Comparison of ENCODE assay signal across 15 cellular contexts in the genomic region with DNA sequence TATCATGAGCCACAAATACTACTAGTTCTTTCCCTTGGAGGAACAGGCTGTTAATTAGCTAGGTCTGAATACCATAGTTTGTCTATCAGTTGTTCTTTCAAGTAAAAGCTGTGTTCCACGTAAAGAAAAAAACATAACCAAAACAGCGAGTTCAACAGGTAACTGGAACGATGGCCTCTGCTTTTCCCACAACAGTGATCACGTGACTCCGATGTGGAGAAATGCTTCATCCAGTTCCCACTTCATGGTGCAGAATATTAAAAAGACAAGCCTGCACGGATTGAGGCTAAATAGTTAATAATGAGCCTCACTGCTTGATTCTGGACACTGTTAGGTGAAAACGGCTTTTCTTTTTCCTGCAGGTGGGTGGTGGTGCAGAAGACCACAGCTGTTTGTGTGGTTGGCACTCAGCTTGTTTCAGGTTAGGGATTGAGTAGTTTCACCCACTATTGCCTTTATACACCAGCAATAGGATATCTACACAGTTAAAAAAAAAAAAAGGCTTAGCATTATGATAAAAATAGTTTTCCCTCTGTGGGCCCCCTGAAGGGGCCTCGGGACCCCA.
DNase-seq lines count a peak whose midpoint lies in the region; ATAC-seq, FAIRE-seq and TF ChIP-seq lines count a peak whose summit lies in the region.
"Had no signal": no experiment of that assay in that cellular context is flagged by ENCODE, and none has a peak within 500 bp of the region (broad histone marks: within the 10 kb centered on the region; RNA-seq: fewer than 3 reads in every experiment).

No MANE protein-coding gene starts in this region.

- TF ChIP-seq EP300 in HepG2 (IDR thresholded peaks at IDR 0.05; ENCODE audit: low read depth in 2 of 2, low read length in 2 of 2) (no peak), HepG2 (CRISPR knock-in tag; IDR thresholded peaks at IDR 0.05; ENCODE audit: borderline replicate concordance) (no peak), K562 (IDR thresholded peaks at IDR 0.05; ENCODE audit: low read length) (no peak)

- peaks cover 33% of the 10 kb centered on the region for H3K4me1 Mint-ChIP-seq in neural progenitor cell
- no peaks in the 10 kb centered on the region for H3K4me1 Mint-ChIP-seq in activated CD4-positive, alpha-beta T cell treated with anti-CD3 and anti-CD28 coated beads, Interleukin-2, amount 10 ng/mL, durations not matched to agents 7 days and 5 days
- H3K4me1 Mint-ChIP-seq: CD4-positive, CD25-positive, alpha-beta regulatory T cell; IgD-negative memory B cell had no signal

- H3K4me3 ChIP-seq in HepG2 (replicated peaks in 1 of 3; ENCODE audit: insufficient read depth in 1 of 3, low read depth in 2 of 3, low read length in 3 of 3) (0 out of 6 replicates have a peak overlapping the region, but pooled peaks of 1 of the 3 experiments have one; percentile 5), right lobe of liver (no peak overlapping the region), K562 (no peak overlapping the region), neural progenitor cell (no peak overlapping the region)
- H3K4me3 ChIP-seq: GM23248 had no signal

- POLR2A ChIA-PET in HepG2 (lab: Yijun Ruan, JAX) (interaction anchor here (1.1 kb wide), 1 partner anchor 70 kb away, joined by 4 read pairs; no protein-coding TSS in a partner anchor), K562 (lab: Yijun Ruan, JAX) (interaction anchor here (0.6 to 1.3 kb wide), 2 partner anchors 22 to 82 kb away, joined by 3 to 4 read pairs; no protein-coding TSS in a partner anchor)
- POLR2A ChIA-PET in activated CD4-positive, alpha-beta T cell treated with anti-CD3 and anti-CD28 coated beads, Interleukin-2, amount 10 ng/mL, durations not matched to agents 7 days and 5 days (lab: Charles Lee): no interaction called here

- CTCF ChIA-PET in HepG2 (lab: Yijun Ruan, JAX; ENCODE audit: low intra/inter-chr PET ratio, low total read pairs): no interaction called here
- CTCF ChIA-PET in K562 (lab: Yijun Ruan, JAX; ENCODE audit: low intra/inter-chr PET ratio): no interaction called here
- CTCF ChIA-PET in activated CD4-positive, alpha-beta T cell treated with anti-CD3 and anti-CD28 coated beads, Interleukin-2, amount 10 ng/mL, durations not matched to agents 7 days and 5 days (lab: Charles Lee): no interaction called here

- H4K20me1 ChIP-seq in HepG2 (ENCODE audit: insufficient read depth, low read length) (no peaks in the 10 kb centered on the region), K562 (replicated peaks; ENCODE audit: control insufficient read depth, insufficient read depth, low read length) (peaks cover 6% of the 10 kb centered on the region), neural progenitor cell (ENCODE audit: low read depth) (no peaks in the 10 kb centered on the region)

- H3K36me3 Mint-ChIP-seq in neural progenitor cell: no peaks in the 10 kb centered on the region
- H3K36me3 Mint-ChIP-seq in activated CD4-positive, alpha-beta T cell treated with anti-CD3 and anti-CD28 coated beads, Interleukin-2, amount 10 ng/mL, durations not matched to agents 7 days and 5 days (ENCODE audit: low read depth): no peaks in the 10 kb centered on the region
- H3K36me3 Mint-ChIP-seq: CD4-positive, CD25-positive, alpha-beta regulatory T cell; IgD-negative memory B cell had no signal

- no peak for TF ChIP-seq CTCF in HepG2 (CRISPR knock-in tag; IDR thresholded peaks at IDR 0.05)
- no peak for TF ChIP-seq CTCF in right lobe of liver (IDR thresholded peaks at IDR 0.05)
- no peak for TF ChIP-seq CTCF in K562 (IDR thresholded peaks at IDR 0.05 in 2 of 3, conservative IDR thresholded peaks at IDR 0.05 in 1 of 3; ENCODE audit: insufficient read depth in 2 of 3, low read depth in 1 of 3, low read length in 3 of 3)
- TF ChIP-seq CTCF in neural progenitor cell (IDR thresholded peaks at IDR 0.05): no peak

- H2AFZ ChIP-seq in HepG2 (ENCODE audit: low read length) (no peak overlapping the region), K562 (ENCODE audit: low read depth, low read length) (no peak overlapping the region), neural progenitor cell (replicated peaks) (no peak overlapping the region)
- H2AFZ ChIP-seq: GM23248 had no signal

- H3K27me3 ChIP-seq in HepG2 (ENCODE audit: control insufficient read depth in 1 of 2, insufficient read depth in 2 of 2, low read length in 2 of 2): peaks cover 2 to 10% of the 10 kb centered on the region in 2 experiments; a peak in 3 of 5 replicates
- no peaks in the 10 kb centered on the region for H3K27me3 ChIP-seq in right lobe of liver
- peaks cover 41 to 51% of the 10 kb centered on the region in 2 experiments for H3K27me3 ChIP-seq in K562 (ENCODE audit: control insufficient read depth in 2 of 2, insufficient read depth in 2 of 2, low read length in 2 of 2)
- no peaks in the 10 kb centered on the region for H3K27me3 ChIP-seq in neural progenitor cell

- BruUV-seq in HepG2 (replicated peaks; lab: Mats Ljungman, UMichigan): no TSS peak
- BruUV-seq in K562 (replicated peaks; lab: Mats Ljungman, UMichigan): no TSS peak

- peak; percentile 8 for FAIRE-seq in HepG2 (lab: Jason Lieb, UNC)
- no peak for FAIRE-seq in K562 (lab: Jason Lieb, UNC)
- FAIRE-seq: H54 had no signal

- H3K79me2 ChIP-seq in HepG2 (ENCODE audit: insufficient read depth, low read length): no peaks in the 10 kb centered on the region
- H3K79me2 ChIP-seq in K562 (ENCODE audit: control insufficient read depth, insufficient read depth, low read length): no peaks in the 10 kb centered on the region
- H3K79me2 ChIP-seq in neural progenitor cell (ENCODE audit: low read depth): no peaks in the 10 kb centered on the region

- WGBS in HepG2 (ENCODE audit: low lambda C conversion rate): 48% methylated on average over 8 of the region's 8 CpGs
- WGBS in right lobe of liver (ENCODE audit: insufficient coverage, low coverage, low lambda C conversion rate, missing lambda C conversion rate): 60% methylated on average over 8 of the region's 8 CpGs
- 0% methylated on average over 8 of the region's 8 CpGs for WGBS in K562 (ENCODE audit: insufficient coverage, low coverage, missing lambda C conversion rate)

- H3K27ac Mint-ChIP-seq in neural progenitor cell: peak overlapping the region; percentile 14
- H3K27ac Mint-ChIP-seq in activated CD4-positive, alpha-beta T cell treated with anti-CD3 and anti-CD28 coated beads, Interleukin-2, amount 10 ng/mL, durations not matched to agents 7 days and 5 days: no peak overlapping the region
- H3K27ac Mint-ChIP-seq: CD4-positive, CD25-positive, alpha-beta regulatory T cell; IgD-negative memory B cell had no signal

- ATAC-seq in HepG2 (peak; percentile 29; the same call in 2 of the 3 replicates), right lobe of liver (no peak), K562 (no peak), Right ventricle myocardium inferior (no peak)
- ATAC-seq: HCT116 had no signal

- TF ChIP-seq POLR2A in HepG2 (IDR thresholded peaks at IDR 0.05; ENCODE audit: insufficient read depth in 1 of 2, low read depth in 2 of 2, low read length in 2 of 2) (no peak), right lobe of liver (IDR thresholded peaks at IDR 0.05) (no peak), K562 (conservative IDR thresholded peaks at IDR 0.05) (no peak)

- H3K9me3 Mint-ChIP-seq in neural progenitor cell: no peaks in the 10 kb centered on the region
- no peaks in the 10 kb centered on the region for H3K9me3 Mint-ChIP-seq in activated CD4-positive, alpha-beta T cell treated with anti-CD3 and anti-CD28 coated beads, Interleukin-2, amount 10 ng/mL, durations not matched to agents 7 days and 5 days
- H3K9me3 Mint-ChIP-seq: CD4-positive, CD25-positive, alpha-beta regulatory T cell; IgD-negative memory B cell had no signal

- no peak for TF ChIP-seq RAD21 in HepG2 (CRISPR knock-in tag; IDR thresholded peaks at IDR 0.05)
- no peak for TF ChIP-seq RAD21 in K562 (CRISPR knock-in tag; conservative IDR thresholded peaks at IDR 0.05 in 1 of 2, IDR thresholded peaks at IDR 0.05 in 1 of 2)

- H3K9me1 ChIP-seq in K562 (ENCODE audit: control insufficient read depth, insufficient read depth, low read length): no peaks in the 10 kb centered on the region

- H3K9ac ChIP-seq in HepG2 (ENCODE audit: insufficient read depth, low read depth, low read length): no peak overlapping the region
- H3K9ac ChIP-seq in K562 (ENCODE audit: insufficient read depth in 1 of 2, low read depth in 2 of 2, low read length in 2 of 2): no peak overlapping the region
- no peak overlapping the region for H3K9ac ChIP-seq in neural progenitor cell
- H3K9ac ChIP-seq: GM23248 had no signal

- peaks cover 10% of the 10 kb centered on the region for H3F3A ChIP-seq in neural progenitor cell (ENCODE audit: low read depth)

- H3K36me3 ChIP-seq in HepG2 (replicated peaks in 1 of 2; ENCODE audit: control insufficient read depth in 1 of 2, insufficient read depth in 2 of 2, low read length in 2 of 2): no peaks in the 10 kb centered on the region
- no peaks in the 10 kb centered on the region for H3K36me3 ChIP-seq in right lobe of liver
- H3K36me3 ChIP-seq in K562 (ENCODE audit: control insufficient read depth, insufficient read depth, low read length): no peaks in the 10 kb centered on the region
- H3K36me3 ChIP-seq in neural progenitor cell: no peaks in the 10 kb centered on the region

- in situ Hi-C loops in HepG2 (cut with HindIII; ENCODE audit: extremely low pct_ligation_motif_present, low pct_unique_long_range_greater_than_20kb) (no loop called here), K562 (cut with MboI) (no loop called here)

- DNase-seq in HepG2 (ENCODE audit: low spot score) (no peak), right lobe of liver (no peak), K562 (ENCODE audit: extremely low read depth in 1 of 4, low spot score in 3 of 4) (no peak), neural progenitor cell (ENCODE audit: low spot score) (no peak), NCI-H526 treated with DMSO at 0.1 percent for 48 hours (lab: John Stamatoyannopoulos, UW) (no peak), Right ventricle myocardium inferior (ENCODE audit: missing footprints) (no peak)
- DNase-seq in activated CD4-positive, alpha-beta T cell treated with anti-CD3 and anti-CD28 coated beads, Interleukin-2, amount 10 ng/mL, durations not matched to agents 7 days and 5 days: no peak
- DNase-seq: CD4-positive, CD25-positive, alpha-beta regulatory T cell; DMS53; GF-D8; GM23248 had no signal

- H3K9me3 ChIP-seq in HepG2 (ENCODE audit: low read length) (no peaks in the 10 kb centered on the region), right lobe of liver (no peaks in the 10 kb centered on the region), K562 (replicated peaks; ENCODE audit: control insufficient read depth, insufficient read depth, low read depth, low read length) (no peaks in the 10 kb centered on the region), neural progenitor cell (ENCODE audit: low read depth) (no peaks in the 10 kb centered on the region)

- H3K4me3 Mint-ChIP-seq in neural progenitor cell: no peak overlapping the region
- H3K4me3 Mint-ChIP-seq in activated CD4-positive, alpha-beta T cell treated with anti-CD3 and anti-CD28 coated beads, Interleukin-2, amount 10 ng/mL, durations not matched to agents 7 days and 5 days: no peak overlapping the region
- H3K4me3 Mint-ChIP-seq: CD4-positive, CD25-positive, alpha-beta regulatory T cell; IgD-negative memory B cell had no signal

- peaks cover 2% of the 10 kb centered on the region for H3K27me3 Mint-ChIP-seq in neural progenitor cell (ENCODE audit: insufficient read depth, low read depth)
- H3K27me3 Mint-ChIP-seq in activated CD4-positive, alpha-beta T cell treated with anti-CD3 and anti-CD28 coated beads, Interleukin-2, amount 10 ng/mL, durations not matched to agents 7 days and 5 days: no peaks in the 10 kb centered on the region
- H3K27me3 Mint-ChIP-seq: CD4-positive, CD25-positive, alpha-beta regulatory T cell had no signal

- H3K27ac ChIP-seq in HepG2 (ENCODE audit: extremely low read length, insufficient read depth, low read length): no peak overlapping the region
- H3K27ac ChIP-seq in right lobe of liver: no peak overlapping the region
- no peak overlapping the region for H3K27ac ChIP-seq in K562 (ENCODE audit: extremely low read depth, low read depth, low read length)
- no peak overlapping the region for H3K27ac ChIP-seq in neural progenitor cell
- H3K27ac ChIP-seq: 22Rv1, GM23248 had no signal

- peak overlapping the region; percentile 35 for H3K4me2 ChIP-seq in HepG2 (ENCODE audit: low read depth, low read length)
- H3K4me2 ChIP-seq in K562 (ENCODE audit: insufficient read depth, low read length): no peak overlapping the region
- no peak overlapping the region for H3K4me2 ChIP-seq in neural progenitor cell

- peaks cover 24% of the 10 kb centered on the region for H3K4me1 ChIP-seq in HepG2 (ENCODE audit: insufficient read depth, low read length)
- no peaks in the 10 kb centered on the region for H3K4me1 ChIP-seq in right lobe of liver
- peaks cover 0 to 3% of the 10 kb centered on the region in 2 experiments; a peak in 1 of 5 replicates for H3K4me1 ChIP-seq in K562 (replicated peaks in 1 of 2; ENCODE audit: control insufficient read depth in 2 of 2, insufficient read depth in 2 of 2, low read length in 2 of 2)
- peaks cover 18% of the 10 kb centered on the region for H3K4me1 ChIP-seq in neural progenitor cell

- intact Hi-C loops in HepG2 (cut with micrococcal nuclease; ENCODE audit: unreplicated experiment): no loop called here
- intact Hi-C loops in right lobe of liver (cut with DNase I): no loop called here
- intact Hi-C loops in K562 (cut with micrococcal nuclease): no loop called here
- intact Hi-C loops in Right ventricle myocardium inferior (cut with DNase I): no loop called here

Comparison
In these comparisons a context has a peak if more than half of its experiments do, and no peak if none do; other contexts are left out.
1. Of the 241 proteins assayed by ChIP-seq in both HepG2 and K562: peak only in HepG2: none; only in K562: TFE3; in both: RAD51 and USF2; in neither: 237; mixed calls (peak in some experiments, not most) for 1.